In genomic region chr16:2224183-2224486, GRCh38 we compare ENCODE assay signal across 1 cellular context.
TF ChIP-seq lines count a peak whose summit lies in the region.

No MANE protein-coding gene starts in this region.

TF ChIP-seq in GM12878, 131 proteins besides CTCF, POLR2A, EP300 and RAD21:
- TF ChIP-seq HDAC2 (IDR thresholded peaks at IDR 0.05) (no peak), SMARCA5 (IDR thresholded peaks at IDR 0.05) (0 out of 2 replicates have a peak, but pooled peaks have one; percentile 8)
